Comparison of ENCODE assay signal across 8 cellular contexts in the genomic region with DNA sequence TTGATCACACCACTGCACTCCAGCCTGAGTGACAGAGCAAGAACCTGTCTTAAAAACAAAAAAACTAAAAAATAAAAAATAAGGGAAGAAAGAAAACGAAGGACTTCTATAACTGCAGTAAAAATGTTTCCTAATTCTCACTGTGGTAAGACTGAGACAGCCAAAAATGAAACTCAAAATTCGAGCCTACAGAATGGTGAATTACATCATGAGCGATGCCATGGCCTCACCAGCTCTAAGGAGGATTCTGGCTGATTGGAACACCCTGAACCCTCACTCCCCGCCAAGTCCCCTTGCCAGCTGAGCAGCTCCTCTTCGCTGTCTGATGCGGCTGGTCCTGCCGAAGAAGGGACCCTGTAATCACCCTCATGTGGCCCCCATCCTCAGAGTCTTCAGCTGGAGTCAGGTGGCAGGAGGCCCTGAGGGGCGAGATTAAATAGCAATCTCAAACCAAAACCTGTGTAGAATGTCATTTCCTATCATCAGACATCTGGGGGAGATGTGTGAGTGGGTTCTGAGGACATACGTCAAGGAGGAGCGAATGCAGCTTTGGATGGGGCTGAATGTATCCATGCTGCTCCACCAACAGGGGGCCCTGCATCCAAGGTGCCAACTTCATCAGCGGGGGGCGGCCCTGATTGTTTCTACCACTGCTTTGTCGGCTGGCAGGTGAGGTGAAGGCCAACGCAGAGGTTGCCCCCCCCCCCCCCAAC. TPM values are rescaled to one million over a fixed set of nuclear protein-coding genes. Genes with fewer than 3 reads are reported as not detected.
DNase-seq lines count a peak whose midpoint lies in the region; ATAC-seq and TF ChIP-seq lines count a peak whose summit lies in the region.

No MANE protein-coding gene starts in this region.

- no peak overlapping the region for H3K27ac ChIP-seq in cardiac muscle cell
- H3K27ac ChIP-seq in upper lobe of left lung: no peak overlapping the region

- TF ChIP-seq POLR2A in upper lobe of left lung (IDR thresholded peaks at IDR 0.05): no peak

- CTCF ChIA-PET in T-cell (lab: Charles Lee): interaction anchor here (1.1 to 1.6 kb wide), 3 partner anchors 28 to 97 kb away, joined by 3 to 7 read pairs (median 3); no protein-coding TSS in a partner anchor

- WGBS in upper lobe of left lung, 2 donors: 58 to 68% methylated on average over 12 to 14 of the region's 14 CpGs

- DNase-seq in cardiac muscle cell (ENCODE audit: low read depth in 1 of 2, low spot score in 1 of 2): no peak
- no peak for DNase-seq in Right ventricle myocardium inferior (ENCODE audit: missing footprints)
- peak in 28 of 34 experiments; percentile 20 to 55 (median 36) for DNase-seq in T-cell
- DNase-seq in germinal center (ENCODE audit: low spot score): peak; percentile 37
- peak in 1 of 2 donors; percentile 18 for DNase-seq in upper lobe of left lung
- no peak for DNase-seq in T-helper 1 cell
- no peak for DNase-seq in HK-2 (ENCODE audit: unreplicated experiment)
- no peak for DNase-seq in NCI-H446 treated with DMSO at 0.1 percent for 48 hours (lab: John Stamatoyannopoulos, UW)

- peaks cover 8% of the 10 kb centered on the region for H3K4me1 ChIP-seq in cardiac muscle cell (ENCODE audit: low read depth)
- peaks cover 0 to 9% (median 4%) of the 10 kb centered on the region in 4 donors for H3K4me1 ChIP-seq in upper lobe of left lung

- POLR2A ChIA-PET in T-cell (lab: Charles Lee): no interaction called here

- H3K27me3 ChIP-seq in cardiac muscle cell: no peaks in the 10 kb centered on the region
- no peaks in the 10 kb centered on the region for H3K27me3 ChIP-seq in upper lobe of left lung

- H3K4me3 Mint-ChIP-seq in T-cell: no peak overlapping the region

- intact Hi-C loops in Right ventricle myocardium inferior (cut with DNase I): no loop called here

- H3K27me3 Mint-ChIP-seq in T-cell: peaks cover 18 to 21% of the 10 kb centered on the region in 2 donors

- no peak overlapping the region for H3K4me3 ChIP-seq in cardiac muscle cell
- no peak overlapping the region for H3K4me3 ChIP-seq in upper lobe of left lung

- no peak for TF ChIP-seq EP300 in upper lobe of left lung (IDR thresholded peaks at IDR 0.05)

- H3K36me3 ChIP-seq in cardiac muscle cell (no peaks in the 10 kb centered on the region), upper lobe of left lung (peaks cover 0 to 14% (median 0%) of the 10 kb centered on the region in 4 donors)

- H3K9me3 Mint-ChIP-seq in T-cell: no peaks in the 10 kb centered on the region

- peak overlapping the region in 1 of 2 donors; percentile 28 for H3K27ac Mint-ChIP-seq in T-cell

- ATAC-seq in Right ventricle myocardium inferior (no peak), T-cell (replicated peaks in 1 of 4) (peak; percentile 49 to 89 (median 66)), upper lobe of left lung (ENCODE audit: low FRiP score in 2 of 2) (peak in 1 of 2 donors; percentile 29)

- H3K4me1 Mint-ChIP-seq in T-cell: peaks cover 0 to 7% (median 4%) of the 10 kb centered on the region in 3 donors

- no peaks in the 10 kb centered on the region for H3K36me3 Mint-ChIP-seq in T-cell

- H3K9me3 ChIP-seq in cardiac muscle cell (ENCODE audit: low read depth) (no peaks in the 10 kb centered on the region), upper lobe of left lung (no peaks in the 10 kb centered on the region)

- TF ChIP-seq CTCF in cardiac muscle cell (IDR thresholded peaks at IDR 0.05; ENCODE audit: low read depth, low read length) (peak; percentile 52), upper lobe of left lung (IDR thresholded peaks at IDR 0.05) (peak in 5 of 6 experiments; percentile 12 to 34 (median 14))

RNA-seq across cellular contexts. Expression of gene PDGFB, which starts 29.2 kb away (rescaled TPM):
- total RNA-seq in cardiac muscle cell (15.3 and 18.2 TPM in 2 replicates), Right ventricle myocardium inferior (19.7 TPM), T-cell (10 to 100 TPM in 2 of 5 donors, 1 to 10 TPM in 3; 2.9 to 18.3 (median 4.6) TPM), upper lobe of left lung (10 to 100 TPM; 15.4 to 41.7 (median 24.1) TPM)
- polyA plus RNA-seq in cardiac muscle cell: 8.6 and 9.8 TPM in 2 replicates

Comparison
In these comparisons a context has a peak if more than half of its experiments do, and no peak if none do; other contexts are left out.
1. DNase-seq: peak in T-cell (28 of 34) and germinal center (single experiment); none in cardiac muscle cell (0 of 2), Right ventricle myocardium inferior (single experiment), T-helper 1 cell (0 of 5), HK-2 (single experiment) and NCI-H446 treated with DMSO at 0.1 percent for 48 hours (single experiment).